In genomic region chr2:111461831-111462230, GRCh38 we compare ENCODE assay signal across 2 cellular contexts.
TF ChIP-seq lines count a peak whose summit lies in the region.

No MANE protein-coding gene starts in this region.

TF ChIP-seq in A549, 52 proteins besides CTCF, POLR2A, EP300 and RAD21:
- 0 out of 2 replicates have a peak, but pooled peaks have one; percentile 23 for TF ChIP-seq KDM1A (IDR thresholded peaks at IDR 0.05; ENCODE audit: low read depth)
TF ChIP-seq in A549: peak in this region for 1; not testable (repeated sequence) for 51.

TF ChIP-seq in HepG2, 621 proteins besides CTCF, POLR2A, EP300 and RAD21:
- TF ChIP-seq ZNF768 (CRISPR knock-in tag; IDR thresholded peaks at IDR 0.05) = peak; percentile 77; the same call in 1 of the 2 replicates
TF ChIP-seq in HepG2: peak in this region for 1; not testable (repeated sequence) for 620.
